In genomic region chr12:103423061-103423473, GRCh38 we compare ENCODE assay signal across 1 cellular context.
TF ChIP-seq lines count a peak whose summit lies in the region.

No MANE protein-coding gene starts in this region.

TF ChIP-seq in GM23338, 12 proteins besides CTCF, POLR2A, EP300 and RAD21 (continued from another document):
- TF ChIP-seq, protein P1, sequence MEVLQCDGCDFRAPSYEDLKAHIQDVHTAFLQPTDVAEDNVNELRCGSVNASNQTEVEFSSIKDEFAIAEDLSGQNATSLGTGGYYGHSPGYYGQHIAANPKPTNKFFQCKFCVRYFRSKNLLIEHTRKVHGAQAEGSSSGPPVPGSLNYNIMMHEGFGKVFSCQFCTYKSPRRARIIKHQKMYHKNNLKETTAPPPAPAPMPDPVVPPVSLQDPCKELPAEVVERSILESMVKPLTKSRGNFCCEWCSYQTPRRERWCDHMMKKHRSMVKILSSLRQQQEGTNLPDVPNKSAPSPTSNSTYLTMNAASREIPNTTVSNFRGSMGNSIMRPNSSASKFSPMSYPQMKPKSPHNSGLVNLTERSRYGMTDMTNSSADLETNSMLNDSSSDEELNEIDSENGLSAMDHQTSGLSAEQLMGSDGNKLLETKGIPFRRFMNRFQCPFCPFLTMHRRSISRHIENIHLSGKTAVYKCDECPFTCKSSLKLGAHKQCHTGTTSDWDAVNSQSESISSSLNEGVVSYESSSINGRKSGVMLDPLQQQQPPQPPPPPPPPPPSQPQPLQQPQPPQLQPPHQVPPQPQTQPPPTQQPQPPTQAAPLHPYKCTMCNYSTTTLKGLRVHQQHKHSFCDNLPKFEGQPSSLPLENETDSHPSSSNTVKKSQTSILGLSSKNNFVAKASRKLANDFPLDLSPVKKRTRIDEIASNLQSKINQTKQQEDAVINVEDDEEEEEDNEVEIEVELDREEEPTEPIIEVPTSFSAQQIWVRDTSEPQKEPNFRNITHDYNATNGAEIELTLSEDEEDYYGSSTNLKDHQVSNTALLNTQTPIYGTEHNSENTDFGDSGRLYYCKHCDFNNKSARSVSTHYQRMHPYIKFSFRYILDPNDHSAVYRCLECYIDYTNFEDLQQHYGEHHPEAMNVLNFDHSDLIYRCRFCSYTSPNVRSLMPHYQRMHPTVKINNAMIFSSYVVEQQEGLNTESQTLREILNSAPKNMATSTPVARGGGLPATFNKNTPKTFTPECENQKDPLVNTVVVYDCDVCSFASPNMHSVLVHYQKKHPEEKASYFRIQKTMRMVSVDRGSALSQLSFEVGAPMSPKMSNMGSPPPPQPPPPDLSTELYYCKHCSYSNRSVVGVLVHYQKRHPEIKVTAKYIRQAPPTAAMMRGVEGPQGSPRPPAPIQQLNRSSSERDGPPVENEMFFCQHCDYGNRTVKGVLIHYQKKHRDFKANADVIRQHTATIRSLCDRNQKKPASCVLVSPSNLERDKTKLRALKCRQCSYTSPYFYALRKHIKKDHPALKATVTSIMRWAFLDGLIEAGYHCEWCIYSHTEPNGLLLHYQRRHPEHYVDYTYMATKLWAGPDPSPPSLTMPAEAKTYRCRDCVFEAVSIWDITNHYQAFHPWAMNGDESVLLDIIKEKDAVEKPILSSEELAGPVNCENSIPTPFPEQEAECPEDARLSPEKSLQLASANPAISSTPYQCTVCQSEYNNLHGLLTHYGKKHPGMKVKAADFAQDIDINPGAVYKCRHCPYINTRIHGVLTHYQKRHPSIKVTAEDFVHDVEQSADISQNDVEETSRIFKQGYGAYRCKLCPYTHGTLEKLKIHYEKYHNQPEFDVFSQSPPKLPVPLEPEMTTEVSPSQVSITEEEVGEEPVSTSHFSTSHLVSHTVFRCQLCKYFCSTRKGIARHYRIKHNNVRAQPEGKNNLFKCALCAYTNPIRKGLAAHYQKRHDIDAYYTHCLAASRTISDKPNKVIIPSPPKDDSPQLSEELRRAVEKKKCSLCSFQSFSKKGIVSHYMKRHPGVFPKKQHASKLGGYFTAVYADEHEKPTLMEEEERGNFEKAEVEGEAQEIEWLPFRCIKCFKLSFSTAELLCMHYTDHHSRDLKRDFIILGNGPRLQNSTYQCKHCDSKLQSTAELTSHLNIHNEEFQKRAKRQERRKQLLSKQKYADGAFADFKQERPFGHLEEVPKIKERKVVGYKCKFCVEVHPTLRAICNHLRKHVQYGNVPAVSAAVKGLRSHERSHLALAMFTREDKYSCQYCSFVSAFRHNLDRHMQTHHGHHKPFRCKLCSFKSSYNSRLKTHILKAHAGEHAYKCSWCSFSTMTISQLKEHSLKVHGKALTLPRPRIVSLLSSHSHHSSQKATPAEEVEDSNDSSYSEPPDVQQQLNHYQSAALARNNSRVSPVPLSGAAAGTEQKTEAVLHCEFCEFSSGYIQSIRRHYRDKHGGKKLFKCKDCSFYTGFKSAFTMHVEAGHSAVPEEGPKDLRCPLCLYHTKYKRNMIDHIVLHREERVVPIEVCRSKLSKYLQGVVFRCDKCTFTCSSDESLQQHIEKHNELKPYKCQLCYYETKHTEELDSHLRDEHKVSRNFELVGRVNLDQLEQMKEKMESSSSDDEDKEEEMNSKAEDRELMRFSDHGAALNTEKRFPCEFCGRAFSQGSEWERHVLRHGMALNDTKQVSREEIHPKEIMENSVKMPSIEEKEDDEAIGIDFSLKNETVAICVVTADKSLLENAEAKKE (CRISPR knock-in tag; IDR thresholded peaks at IDR 0.05) = no peak
- TF ChIP-seq EZH2 (IDR thresholded peaks at IDR 0.05; ENCODE audit: low read depth, unreplicated experiment) (no peak), POLR2AphosphoS5 (IDR thresholded peaks at IDR 0.05; ENCODE audit: low read depth) (no peak), JUNB (IDR thresholded peaks at IDR 0.05; ENCODE audit: unreplicated experiment) (no peak), NANOG (IDR thresholded peaks at IDR 0.05; ENCODE audit: borderline replicate concordance) (no peak)
